ENCODE assay signal across 1 cellular context in the genomic region with DNA sequence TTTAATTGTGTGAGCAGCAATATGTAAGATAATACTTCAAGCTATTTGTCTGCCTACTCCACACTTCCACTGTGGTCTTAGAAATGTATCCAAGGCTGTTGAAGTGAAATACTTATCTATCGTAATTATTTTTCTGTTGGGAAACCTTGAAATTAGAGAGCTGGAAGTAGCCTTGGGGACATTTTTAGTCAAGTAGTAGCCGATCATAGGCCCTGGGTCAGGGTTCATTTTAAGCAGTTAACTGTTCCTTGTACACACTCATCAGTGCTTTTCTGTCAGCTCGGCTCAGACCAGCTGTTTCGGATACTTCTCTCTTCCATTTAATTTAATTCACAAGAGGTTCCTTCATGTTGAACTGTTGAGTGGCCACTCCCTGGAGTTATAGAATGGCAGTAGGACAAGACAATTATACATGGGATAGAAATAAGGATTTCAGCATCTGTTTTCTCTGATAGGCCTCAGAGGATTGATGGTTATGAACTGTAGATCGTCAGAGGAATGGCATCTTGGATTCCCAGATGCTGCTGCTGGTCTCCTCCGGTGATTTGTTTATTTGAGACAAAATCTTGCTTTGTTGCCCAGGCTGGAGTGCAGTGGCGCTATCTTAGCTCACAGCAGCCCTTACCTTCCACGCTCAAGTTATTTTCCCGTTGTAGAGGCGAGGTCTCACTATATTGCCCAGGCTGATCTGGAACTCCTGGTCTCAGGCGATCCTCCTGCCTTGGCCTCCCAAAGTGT.
TF ChIP-seq lines count a peak whose summit lies in the region.

No MANE protein-coding gene starts in this region.

TF ChIP-seq in SK-N-SH treated with all-trans-retinoic acid at 6 μM for 48 hours, 23 proteins besides CTCF, POLR2A, EP300 and RAD21 (continued from another document):
- TF ChIP-seq, protein P1, sequence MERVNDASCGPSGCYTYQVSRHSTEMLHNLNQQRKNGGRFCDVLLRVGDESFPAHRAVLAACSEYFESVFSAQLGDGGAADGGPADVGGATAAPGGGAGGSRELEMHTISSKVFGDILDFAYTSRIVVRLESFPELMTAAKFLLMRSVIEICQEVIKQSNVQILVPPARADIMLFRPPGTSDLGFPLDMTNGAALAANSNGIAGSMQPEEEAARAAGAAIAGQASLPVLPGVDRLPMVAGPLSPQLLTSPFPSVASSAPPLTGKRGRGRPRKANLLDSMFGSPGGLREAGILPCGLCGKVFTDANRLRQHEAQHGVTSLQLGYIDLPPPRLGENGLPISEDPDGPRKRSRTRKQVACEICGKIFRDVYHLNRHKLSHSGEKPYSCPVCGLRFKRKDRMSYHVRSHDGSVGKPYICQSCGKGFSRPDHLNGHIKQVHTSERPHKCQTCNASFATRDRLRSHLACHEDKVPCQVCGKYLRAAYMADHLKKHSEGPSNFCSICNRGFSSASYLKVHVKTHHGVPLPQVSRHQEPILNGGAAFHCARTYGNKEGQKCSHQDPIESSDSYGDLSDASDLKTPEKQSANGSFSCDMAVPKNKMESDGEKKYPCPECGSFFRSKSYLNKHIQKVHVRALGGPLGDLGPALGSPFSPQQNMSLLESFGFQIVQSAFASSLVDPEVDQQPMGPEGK (CRISPR knock-in tag; IDR thresholded peaks at IDR 0.05; ENCODE audit: borderline replicate concordance), result no peak
- no peak for TF ChIP-seq ZNF70 (CRISPR knock-in tag; IDR thresholded peaks at IDR 0.05)
- no peak for TF ChIP-seq TCF4 (CRISPR knock-in tag; IDR thresholded peaks at IDR 0.05; ENCODE audit: borderline replicate concordance)
- TF ChIP-seq ZC3H10 (CRISPR knock-in tag; IDR thresholded peaks at IDR 0.05), result no peak
- TF ChIP-seq ZFP30 (CRISPR knock-in tag; IDR thresholded peaks at IDR 0.05), result no peak
- TF ChIP-seq, protein P2, sequence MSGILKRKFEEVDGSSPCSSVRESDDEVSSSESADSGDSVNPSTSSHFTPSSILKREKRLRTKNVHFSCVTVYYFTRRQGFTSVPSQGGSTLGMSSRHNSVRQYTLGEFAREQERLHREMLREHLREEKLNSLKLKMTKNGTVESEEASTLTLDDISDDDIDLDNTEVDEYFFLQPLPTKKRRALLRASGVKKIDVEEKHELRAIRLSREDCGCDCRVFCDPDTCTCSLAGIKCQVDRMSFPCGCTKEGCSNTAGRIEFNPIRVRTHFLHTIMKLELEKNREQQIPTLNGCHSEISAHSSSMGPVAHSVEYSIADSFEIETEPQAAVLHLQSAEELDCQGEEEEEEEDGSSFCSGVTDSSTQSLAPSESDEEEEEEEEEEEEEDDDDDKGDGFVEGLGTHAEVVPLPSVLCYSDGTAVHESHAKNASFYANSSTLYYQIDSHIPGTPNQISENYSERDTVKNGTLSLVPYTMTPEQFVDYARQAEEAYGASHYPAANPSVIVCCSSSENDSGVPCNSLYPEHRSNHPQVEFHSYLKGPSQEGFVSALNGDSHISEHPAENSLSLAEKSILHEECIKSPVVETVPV (CRISPR knock-in tag; IDR thresholded peaks at IDR 0.05), result no peak
